8 cellular contexts compared by ENCODE assay signal in the genomic region with DNA sequence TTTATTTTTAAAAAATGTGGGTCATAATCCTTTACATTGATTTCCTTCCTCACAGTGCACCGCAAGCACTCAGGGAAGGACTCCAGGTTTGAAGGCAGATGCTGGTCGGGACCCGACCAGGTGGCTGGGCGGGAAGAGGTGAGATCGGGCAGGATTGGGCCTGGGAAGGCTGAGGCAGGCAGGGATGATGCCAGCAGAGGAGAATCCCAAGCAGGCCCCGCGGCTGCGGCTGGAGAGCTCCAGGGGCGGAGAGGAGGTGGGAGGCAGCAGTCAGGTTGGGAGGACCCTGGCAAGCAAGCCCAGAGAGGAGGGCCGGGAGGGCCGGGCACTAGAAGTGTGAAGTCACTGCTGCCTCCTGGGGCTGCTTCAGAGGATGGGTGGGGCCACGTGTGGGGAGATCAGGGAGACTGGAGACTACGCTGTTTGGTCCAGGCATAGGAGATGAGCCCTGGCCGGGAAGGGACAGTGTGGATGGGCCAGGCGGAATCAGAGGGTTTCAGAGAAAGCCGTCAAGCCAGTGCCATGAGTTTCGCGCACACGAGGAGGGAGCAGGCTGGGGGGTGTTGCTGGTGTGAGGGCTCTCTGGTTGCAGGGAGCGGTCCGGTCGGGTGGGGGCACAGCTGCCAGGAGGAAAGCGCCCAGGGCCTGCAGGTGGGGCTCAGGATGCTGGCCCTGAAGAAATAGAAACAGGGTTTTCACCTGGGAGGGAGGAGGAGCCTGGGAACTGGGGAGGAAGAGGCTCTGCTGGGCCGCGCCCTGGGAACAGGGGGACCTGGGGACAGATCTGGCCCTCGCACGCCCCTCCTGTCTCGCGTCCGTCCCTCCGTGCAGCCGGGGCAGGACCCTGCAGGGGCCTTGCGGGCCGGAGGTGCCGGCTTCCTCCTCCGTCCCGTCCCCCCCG. TPM values are rescaled to one million over a fixed set of nuclear protein-coding genes. Genes with fewer than 3 reads are reported as not detected.
DNase-seq lines count a peak whose midpoint lies in the region; ATAC-seq and TF ChIP-seq lines count a peak whose summit lies in the region.

No MANE protein-coding gene starts in this region.

- peaks cover 3% of the 10 kb centered on the region for H3K4me1 Mint-ChIP-seq in activated T-helper 2 cell treated with anti-CD3 and anti-CD28 coated beads, Interferon-gamma antibody, Interleukin-2, Interleukin-4, amounts not matched to agents 10 μg/mL and 5 μg/mL and 100 μg/mL, durations not matched to agents 14 hours and 24 hours and 36 hours (ENCODE audit: low read depth)

- no peak overlapping the region for H3K4me3 ChIP-seq in HEK293 (ENCODE audit: low read depth, low read length)
- peak overlapping the region; percentile 11 to 70 (median 40) for H3K4me3 ChIP-seq in skin epidermis

- no peak overlapping the region for H3K27ac ChIP-seq in HEK293 (ENCODE audit: extremely low read depth, low read depth, low read length)
- peak overlapping the region in 20 of 21 experiments; percentile 10 to 89 (median 78) for H3K27ac ChIP-seq in skin epidermis

- no peak for DNase-seq in activated T-helper 2 cell treated with anti-CD3 and anti-CD28 coated beads, Interferon-gamma antibody, Interleukin-2, Interleukin-4, amounts not matched to agents 10 μg/mL and 5 μg/mL and 100 μg/mL, durations not matched to agents 14 hours and 24 hours and 36 hours (ENCODE audit: low spot score)
- DNase-seq in iPS DF 19.7 (ENCODE audit: low read depth, low spot score) (peak; percentile 61), inferior parietal cortex (ENCODE audit: extremely low spot score) (no peak), H4 (ENCODE audit: low spot score) (no peak)
- DNase-seq in NK-92 treated with Interleukin-12 subunit alpha and Interleukin-12 subunit beta, amount 100 ng/mL, for 24 hours (lab: John Stamatoyannopoulos, UW): no peak

- no peaks in the 10 kb centered on the region for H3K4me1 ChIP-seq in HEK293 (ENCODE audit: control insufficient read depth, insufficient read depth, low read length)

- TF ChIP-seq CTCF in HEK293 (tag by site-specific recombination; IDR thresholded peaks at IDR 0.05): no peak

- no peak for ATAC-seq in GM19455 (IDR thresholded peaks at IDR 0.05; ENCODE audit: unreplicated experiment)

- no peaks in the 10 kb centered on the region for H3K9me3 ChIP-seq in HEK293 (ENCODE audit: control insufficient read depth, insufficient read depth, low read depth, low read length)

- intact Hi-C loops in activated T-helper 2 cell treated with anti-CD3 and anti-CD28 coated beads, Interferon-gamma antibody, Interleukin-2, Interleukin-4, amounts not matched to agents 10 μg/mL and 5 μg/mL and 100 μg/mL, durations not matched to agents 14 hours and 24 hours and 36 hours (cut with micrococcal nuclease): no loop called here

- CTCF ChIA-PET in HEK293 (lab: Yijun Ruan, JAX): no interaction called here

- POLR2A ChIA-PET in HEK293 (lab: Yijun Ruan, JAX): no interaction called here

- H3K36me3 Mint-ChIP-seq in activated T-helper 2 cell treated with anti-CD3 and anti-CD28 coated beads, Interferon-gamma antibody, Interleukin-2, Interleukin-4, amounts not matched to agents 10 μg/mL and 5 μg/mL and 100 μg/mL, durations not matched to agents 14 hours and 24 hours and 36 hours (ENCODE audit: low read depth): no peaks in the 10 kb centered on the region

- H3K27me3 Mint-ChIP-seq in activated T-helper 2 cell treated with anti-CD3 and anti-CD28 coated beads, Interferon-gamma antibody, Interleukin-2, Interleukin-4, amounts not matched to agents 10 μg/mL and 5 μg/mL and 100 μg/mL, durations not matched to agents 14 hours and 24 hours and 36 hours (ENCODE audit: low read depth): peaks cover 54% of the 10 kb centered on the region

- no peak overlapping the region for H3K27ac Mint-ChIP-seq in activated T-helper 2 cell treated with anti-CD3 and anti-CD28 coated beads, Interferon-gamma antibody, Interleukin-2, Interleukin-4, amounts not matched to agents 10 μg/mL and 5 μg/mL and 100 μg/mL, durations not matched to agents 14 hours and 24 hours and 36 hours

- H3K9me3 Mint-ChIP-seq in activated T-helper 2 cell treated with anti-CD3 and anti-CD28 coated beads, Interferon-gamma antibody, Interleukin-2, Interleukin-4, amounts not matched to agents 10 μg/mL and 5 μg/mL and 100 μg/mL, durations not matched to agents 14 hours and 24 hours and 36 hours: peaks cover 6% of the 10 kb centered on the region

- H3K4me3 Mint-ChIP-seq in activated T-helper 2 cell treated with anti-CD3 and anti-CD28 coated beads, Interferon-gamma antibody, Interleukin-2, Interleukin-4, amounts not matched to agents 10 μg/mL and 5 μg/mL and 100 μg/mL, durations not matched to agents 14 hours and 24 hours and 36 hours (ENCODE audit: low read depth): peak overlapping the region; percentile 66

- peaks cover 0 to 8% of the 10 kb centered on the region in 2 experiments; a peak in 1 of 3 replicates for H3K36me3 ChIP-seq in HEK293 (ENCODE audit: control insufficient read depth in 2 of 2, insufficient read depth in 1 of 2, low read length in 2 of 2)

TF ChIP-seq in HEK293, 187 proteins besides CTCF, POLR2A, EP300 and RAD21 (continues in another document):
- TF ChIP-seq ZNF221 (tag by site-specific recombination; IDR thresholded peaks at IDR 0.05; ENCODE audit: borderline replicate concordance) (no peak), KLF8 (tag by site-specific recombination; IDR thresholded peaks at IDR 0.05) (0 out of 2 replicates have a peak, but pooled peaks have one; percentile 24), ZNF2 (tag by site-specific recombination; IDR thresholded peaks at IDR 0.05) (no peak), SP2 (tag by site-specific recombination; IDR thresholded peaks at IDR 0.05) (peak; percentile 37), ZNF600 (tag by site-specific recombination; IDR thresholded peaks at IDR 0.05) (peak; percentile 69; the same call in 1 of the 2 replicates), RBAK (tag by site-specific recombination; IDR thresholded peaks at IDR 0.05) (no peak), ZNF416 (tag by site-specific recombination; IDR thresholded peaks at IDR 0.05) (no peak), ZNF692 (tag by site-specific recombination; IDR thresholded peaks at IDR 0.05) (no peak), WT1 (tag by site-specific recombination; IDR thresholded peaks at IDR 0.05) (0 out of 2 replicates have a peak, but pooled peaks have one; percentile 31), ZNF776 (tag by site-specific recombination; IDR thresholded peaks at IDR 0.05; ENCODE audit: borderline replicate concordance) (no peak), ZFHX2 (tag by site-specific recombination; conservative IDR thresholded peaks at IDR 0.05) (peak; percentile 24; the same call in 1 of the 2 replicates), ZNF121 (tag by site-specific recombination; IDR thresholded peaks at IDR 0.05) (no peak), EGR2 (tag by site-specific recombination; IDR thresholded peaks at IDR 0.05; ENCODE audit: low read depth) (peak; percentile 49; the same call in 1 of the 2 replicates)
- TF ChIP-seq, protein P1, sequence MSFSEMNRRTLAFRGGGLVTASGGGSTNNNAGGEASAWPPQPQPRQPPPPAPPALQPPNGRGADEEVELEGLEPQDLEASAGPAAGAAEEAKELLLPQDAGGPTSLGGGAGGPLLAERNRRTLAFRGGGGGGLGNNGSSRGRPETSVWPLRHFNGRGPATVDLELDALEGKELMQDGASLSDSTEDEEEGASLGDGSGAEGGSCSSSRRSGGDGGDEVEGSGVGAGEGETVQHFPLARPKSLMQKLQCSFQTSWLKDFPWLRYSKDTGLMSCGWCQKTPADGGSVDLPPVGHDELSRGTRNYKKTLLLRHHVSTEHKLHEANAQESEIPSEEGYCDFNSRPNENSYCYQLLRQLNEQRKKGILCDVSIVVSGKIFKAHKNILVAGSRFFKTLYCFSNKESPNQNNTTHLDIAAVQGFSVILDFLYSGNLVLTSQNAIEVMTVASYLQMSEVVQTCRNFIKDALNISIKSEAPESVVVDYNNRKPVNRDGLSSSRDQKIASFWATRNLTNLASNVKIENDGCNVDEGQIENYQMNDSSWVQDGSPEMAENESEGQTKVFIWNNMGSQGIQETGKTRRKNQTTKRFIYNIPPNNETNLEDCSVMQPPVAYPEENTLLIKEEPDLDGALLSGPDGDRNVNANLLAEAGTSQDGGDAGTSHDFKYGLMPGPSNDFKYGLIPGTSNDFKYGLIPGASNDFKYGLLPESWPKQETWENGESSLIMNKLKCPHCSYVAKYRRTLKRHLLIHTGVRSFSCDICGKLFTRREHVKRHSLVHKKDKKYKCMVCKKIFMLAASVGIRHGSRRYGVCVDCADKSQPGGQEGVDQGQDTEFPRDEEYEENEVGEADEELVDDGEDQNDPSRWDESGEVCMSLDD (tag by site-specific recombination; IDR thresholded peaks at IDR 0.05): 0 out of 2 replicates have a peak, but pooled peaks have one; percentile 5

RNA-seq across cellular contexts. Expression of gene COL18A1, which starts 0.9 kb away (rescaled TPM):
- 2.9 and 3.4 TPM in 2 replicates for total RNA-seq in activated T-helper 2 cell treated with anti-CD3 and anti-CD28 coated beads, Interferon-gamma antibody, Interleukin-2, Interleukin-4, amounts not matched to agents 10 μg/mL and 5 μg/mL and 100 μg/mL, durations not matched to agents 14 hours and 24 hours and 36 hours
- 8.4 and 15.1 TPM in 2 replicates for total RNA-seq in H4 (2014; rRNA removed; shearing (Covaris generic))
